ENCODE assay signal across 31 cellular contexts in genomic region chr10:112124859-112125258, GRCh38.
"Had no signal": no experiment of that assay in that cellular context is flagged by ENCODE, and none has a peak within 500 bp of the region (broad histone marks: within the 10 kb centered on the region; RNA-seq: fewer than 3 reads in every experiment).

No MANE protein-coding gene starts in this region.

- H3K36me3 Mint-ChIP-seq: mesothelial cell of epicardium; naive thymus-derived CD8-positive, alpha-beta T cell; stimulated activated memory B cell treated with anti-CD40 and anti-IgM and Interleukin-4, amounts not matched to agents 10 μg/mL and 1 μg/mL and 100 μg/mL, for 72 hours had no signal

- H3K27ac ChIP-seq: left lung, pancreas, prostate gland, sigmoid colon, testis, thyroid gland, transverse colon, upper lobe of left lung, vagina had no signal

- H3K9me3 ChIP-seq: left lung, pancreas, prostate gland, sigmoid colon, testis, thyroid gland, transverse colon, upper lobe of left lung, vagina had no signal

- H3K27ac Mint-ChIP-seq: mesothelial cell of epicardium; naive thymus-derived CD8-positive, alpha-beta T cell; nephron; stimulated activated memory B cell treated with anti-CD40 and anti-IgM and Interleukin-4, amounts not matched to agents 10 μg/mL and 1 μg/mL and 100 μg/mL, for 72 hours had no signal

- ATAC-seq: left cardiac atrium; left lung; naive thymus-derived CD8-positive, alpha-beta T cell; pancreas; right cardiac atrium; stimulated activated memory B cell treated with anti-CD40 and anti-IgM and Interleukin-4, amounts not matched to agents 10 μg/mL and 1 μg/mL and 100 μg/mL, for 72 hours; stimulated activated naive CD8-positive, alpha-beta T cell treated with anti-CD3 and anti-CD28 coated beads, Interleukin-15, amount 100 ng/mL, for 72 hours had no signal

- H3K36me3 ChIP-seq: left lung, pancreas, prostate gland, sigmoid colon, thyroid gland, transverse colon, upper lobe of left lung, vagina had no signal

- H3K4me2 ChIP-seq: smooth muscle cell had no signal

- H3K9me3 Mint-ChIP-seq: mesothelial cell of epicardium; naive thymus-derived CD8-positive, alpha-beta T cell; nephron; neural crest cell; stimulated activated memory B cell treated with anti-CD40 and anti-IgM and Interleukin-4, amounts not matched to agents 10 μg/mL and 1 μg/mL and 100 μg/mL, for 72 hours; stimulated activated naive CD8-positive, alpha-beta T cell treated with anti-CD3 and anti-CD28 coated beads, Interleukin-15, amount 100 ng/mL, for 72 hours had no signal

- H3K4me1 ChIP-seq: left lung, pancreas, prostate gland, sigmoid colon, testis, thyroid gland, transverse colon, upper lobe of left lung, vagina had no signal

- H3K4me1 Mint-ChIP-seq: mesothelial cell of epicardium; nephron; neural crest cell; stimulated activated memory B cell treated with anti-CD40 and anti-IgM and Interleukin-4, amounts not matched to agents 10 μg/mL and 1 μg/mL and 100 μg/mL, for 72 hours; stimulated activated naive CD8-positive, alpha-beta T cell treated with anti-CD3 and anti-CD28 coated beads, Interleukin-15, amount 100 ng/mL, for 72 hours had no signal

- H3K27me3 ChIP-seq: left lung, pancreas, sigmoid colon, testis, thyroid gland, transverse colon, upper lobe of left lung, vagina had no signal

- DNase-seq: hippocampal formation; kidney glomerular epithelial cell; left cardiac atrium; left lung; mesendoderm; naive thymus-derived CD8-positive, alpha-beta T cell; nucleus accumbens; pancreas; posterior cingulate gyrus; retina; right cardiac atrium; sigmoid colon; stimulated activated CD4-positive, alpha-beta T cell treated with anti-CD3 and anti-CD28 coated beads, Interleukin-1b, Interleukin-23, amount 100 ng/mL, for 48 hours; stimulated activated CD4-positive, alpha-beta T cell treated with anti-CD3 and anti-CD28 coated beads, Interleukin-2, amount 100 ng/mL, for 48 hours; stimulated activated CD4-positive, alpha-beta T cell treated with anti-CD3 and anti-CD28 coated beads, Interleukin-4, amount 100 ng/mL, for 4 hours; stimulated activated CD8-positive, alpha-beta memory T cell treated with anti-CD3 and anti-CD28 coated beads, Interleukin-4, amount 100 ng/mL, for 48 hours; stimulated activated naive CD4-positive, alpha-beta T cell treated with Interleukin-2 at 50 U/mL for 16 hours; stimulated activated naive CD8-positive, alpha-beta T cell treated with anti-CD3 and anti-CD28 coated beads, Interleukin-15, amount 100 ng/mL, for 72 hours; substantia nigra; testis; thyroid gland; transverse colon; upper lobe of left lung had no signal

- H3K4me3 Mint-ChIP-seq: mesothelial cell of epicardium; naive thymus-derived CD8-positive, alpha-beta T cell; nephron; neural crest cell; stimulated activated memory B cell treated with anti-CD40 and anti-IgM and Interleukin-4, amounts not matched to agents 10 μg/mL and 1 μg/mL and 100 μg/mL, for 72 hours; stimulated activated naive CD8-positive, alpha-beta T cell treated with anti-CD3 and anti-CD28 coated beads, Interleukin-15, amount 100 ng/mL, for 72 hours had no signal

- H3K27me3 Mint-ChIP-seq: stimulated activated memory B cell treated with anti-CD40 and anti-IgM and Interleukin-4, amounts not matched to agents 10 μg/mL and 1 μg/mL and 100 μg/mL, for 72 hours; stimulated activated naive CD8-positive, alpha-beta T cell treated with anti-CD3 and anti-CD28 coated beads, Interleukin-15, amount 100 ng/mL, for 72 hours had no signal

- H3K4me3 ChIP-seq: left lung, lung, pancreas, prostate gland, sigmoid colon, smooth muscle cell, testis, thyroid gland, transverse colon, upper lobe of left lung, vagina had no signal
